In genomic region chr12:124321556-124322270, GRCh38 we compare ENCODE assay signal across 1 cellular context.
TF ChIP-seq lines count a peak whose summit lies in the region.

No MANE protein-coding gene starts in this region.

TF ChIP-seq in IMR-90, 13 proteins besides CTCF, POLR2A, EP300 and RAD21 (continued from another document):
- TF ChIP-seq NFE2L2 (IDR thresholded peaks at IDR 0.05; ENCODE audit: low read depth, low read length): no peak
- no peak for TF ChIP-seq CEBPB (IDR thresholded peaks at IDR 0.05; ENCODE audit: low read depth, low read length)
- no peak for TF ChIP-seq MAZ (IDR thresholded peaks at IDR 0.05; ENCODE audit: borderline replicate concordance, low read depth, low read length)
